ENCODE assay signal across 1 cellular context in genomic region chr6:155414049-155414448, GRCh38.
TF ChIP-seq lines count a peak whose summit lies in the region.

No MANE protein-coding gene starts in this region.

TF ChIP-seq in HepG2, 621 proteins besides CTCF, POLR2A, EP300 and RAD21 (continued from another document and continues in another):
- TF ChIP-seq DRAP1 (CRISPR knock-in tag; IDR thresholded peaks at IDR 0.05) (peak; percentile 37; the same call in 1 of the 2 replicates), XRCC5 (optimal IDR thresholded peaks at IDR 0.05; ENCODE audit: low read length) (no peak), CBX1 (IDR thresholded peaks at IDR 0.05; ENCODE audit: low read depth) (no peak), RXRB (CRISPR knock-in tag; IDR thresholded peaks at IDR 0.05; ENCODE audit: borderline replicate concordance) (0 out of 2 replicates have a peak, but pooled peaks have one; percentile 30), TSC22D2 (CRISPR knock-in tag; IDR thresholded peaks at IDR 0.05; ENCODE audit: borderline replicate concordance) (0 out of 2 replicates have a peak, but pooled peaks have one; percentile 21), SP5 (CRISPR knock-in tag; IDR thresholded peaks at IDR 0.05; ENCODE audit: borderline replicate concordance, low read depth) (no peak), TCF7 (IDR thresholded peaks at IDR 0.05; ENCODE audit: low read depth) (peak; percentile 82), TOPORS (CRISPR knock-in tag; IDR thresholded peaks at IDR 0.05) (no peak), ZNF747 (CRISPR knock-in tag; IDR thresholded peaks at IDR 0.05; ENCODE audit: borderline replicate concordance) (no peak), DPF2 (CRISPR knock-in tag; IDR thresholded peaks at IDR 0.05; ENCODE audit: borderline replicate concordance, low read depth) (no peak), ZNF777 (CRISPR knock-in tag; IDR thresholded peaks at IDR 0.05) (no peak), ZNF101 (CRISPR knock-in tag; IDR thresholded peaks at IDR 0.05; ENCODE audit: borderline replicate concordance, low read depth) (no peak), HHEX (CRISPR knock-in tag; IDR thresholded peaks at IDR 0.05) (no peak), SIX1 (CRISPR knock-in tag; IDR thresholded peaks at IDR 0.05; ENCODE audit: borderline replicate concordance) (no peak), ZNF816 (CRISPR knock-in tag; IDR thresholded peaks at IDR 0.05; ENCODE audit: borderline replicate concordance) (no peak), POLR2G (IDR thresholded peaks at IDR 0.05; ENCODE audit: low read depth, low read length) (no peak), ZNF383 (CRISPR knock-in tag; IDR thresholded peaks at IDR 0.05; ENCODE audit: borderline replicate concordance) (no peak), TFDP2 (CRISPR knock-in tag; IDR thresholded peaks at IDR 0.05) (no peak), ZNF710 (CRISPR knock-in tag; IDR thresholded peaks at IDR 0.05; ENCODE audit: borderline replicate concordance) (peak; percentile 80; the same call in 1 of the 2 replicates), PCBP1 (IDR thresholded peaks at IDR 0.05; ENCODE audit: borderline replicate concordance, low read depth, low read length) (no peak), ARNT2 (CRISPR knock-in tag; IDR thresholded peaks at IDR 0.05; ENCODE audit: low read depth) (no peak), MIER2 (CRISPR knock-in tag; IDR thresholded peaks at IDR 0.05) (peak; percentile 74; the same call in 1 of the 2 replicates), ZBTB7A (CRISPR knock-in tag; IDR thresholded peaks at IDR 0.05) (no peak), THAP9 (CRISPR knock-in tag; IDR thresholded peaks at IDR 0.05; ENCODE audit: borderline replicate concordance) (no peak), KAT2B (IDR thresholded peaks at IDR 0.05; ENCODE audit: borderline replicate concordance, low read depth, low read length) (no peak), ZNF891 (CRISPR knock-in tag; IDR thresholded peaks at IDR 0.05) (no peak), KLF9 (CRISPR knock-in tag; IDR thresholded peaks at IDR 0.05; ENCODE audit: low read depth) (no peak), ZNF878 (CRISPR knock-in tag; IDR thresholded peaks at IDR 0.05) (no peak), ZNF768 (CRISPR knock-in tag; IDR thresholded peaks at IDR 0.05) (no peak), ZNF570 (CRISPR knock-in tag; IDR thresholded peaks at IDR 0.05; ENCODE audit: borderline replicate concordance) (no peak), SAP130 (CRISPR knock-in tag; IDR thresholded peaks at IDR 0.05; ENCODE audit: low read depth) (0 out of 2 replicates have a peak, but pooled peaks have one; percentile 19), ZNF703 (CRISPR knock-in tag; IDR thresholded peaks at IDR 0.05; ENCODE audit: borderline replicate concordance) (no peak), HOMEZ (CRISPR knock-in tag; IDR thresholded peaks at IDR 0.05; ENCODE audit: low read depth) (peak; percentile 76; the same call in 1 of the 2 replicates), HNRNPK (IDR thresholded peaks at IDR 0.05; ENCODE audit: low read depth, low read length, poor library complexity, severe bottlenecking) (no peak), MLX (CRISPR knock-in tag; IDR thresholded peaks at IDR 0.05) (0 out of 2 replicates have a peak, but pooled peaks have one; percentile 47), ZNF138 (CRISPR knock-in tag; IDR thresholded peaks at IDR 0.05; ENCODE audit: low read depth) (no peak), MYNN (CRISPR knock-in tag; IDR thresholded peaks at IDR 0.05; ENCODE audit: low read depth) (no peak)
- TF ChIP-seq, protein P1, sequence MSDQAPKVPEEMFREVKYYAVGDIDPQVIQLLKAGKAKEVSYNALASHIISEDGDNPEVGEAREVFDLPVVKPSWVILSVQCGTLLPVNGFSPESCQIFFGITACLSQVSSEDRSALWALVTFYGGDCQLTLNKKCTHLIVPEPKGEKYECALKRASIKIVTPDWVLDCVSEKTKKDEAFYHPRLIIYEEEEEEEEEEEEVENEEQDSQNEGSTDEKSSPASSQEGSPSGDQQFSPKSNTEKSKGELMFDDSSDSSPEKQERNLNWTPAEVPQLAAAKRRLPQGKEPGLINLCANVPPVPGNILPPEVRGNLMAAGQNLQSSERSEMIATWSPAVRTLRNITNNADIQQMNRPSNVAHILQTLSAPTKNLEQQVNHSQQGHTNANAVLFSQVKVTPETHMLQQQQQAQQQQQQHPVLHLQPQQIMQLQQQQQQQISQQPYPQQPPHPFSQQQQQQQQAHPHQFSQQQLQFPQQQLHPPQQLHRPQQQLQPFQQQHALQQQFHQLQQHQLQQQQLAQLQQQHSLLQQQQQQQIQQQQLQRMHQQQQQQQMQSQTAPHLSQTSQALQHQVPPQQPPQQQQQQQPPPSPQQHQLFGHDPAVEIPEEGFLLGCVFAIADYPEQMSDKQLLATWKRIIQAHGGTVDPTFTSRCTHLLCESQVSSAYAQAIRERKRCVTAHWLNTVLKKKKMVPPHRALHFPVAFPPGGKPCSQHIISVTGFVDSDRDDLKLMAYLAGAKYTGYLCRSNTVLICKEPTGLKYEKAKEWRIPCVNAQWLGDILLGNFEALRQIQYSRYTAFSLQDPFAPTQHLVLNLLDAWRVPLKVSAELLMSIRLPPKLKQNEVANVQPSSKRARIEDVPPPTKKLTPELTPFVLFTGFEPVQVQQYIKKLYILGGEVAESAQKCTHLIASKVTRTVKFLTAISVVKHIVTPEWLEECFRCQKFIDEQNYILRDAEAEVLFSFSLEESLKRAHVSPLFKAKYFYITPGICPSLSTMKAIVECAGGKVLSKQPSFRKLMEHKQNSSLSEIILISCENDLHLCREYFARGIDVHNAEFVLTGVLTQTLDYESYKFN (CRISPR knock-in tag; conservative IDR thresholded peaks at IDR 0.05) = peak; percentile 77
- TF ChIP-seq, protein P2, sequence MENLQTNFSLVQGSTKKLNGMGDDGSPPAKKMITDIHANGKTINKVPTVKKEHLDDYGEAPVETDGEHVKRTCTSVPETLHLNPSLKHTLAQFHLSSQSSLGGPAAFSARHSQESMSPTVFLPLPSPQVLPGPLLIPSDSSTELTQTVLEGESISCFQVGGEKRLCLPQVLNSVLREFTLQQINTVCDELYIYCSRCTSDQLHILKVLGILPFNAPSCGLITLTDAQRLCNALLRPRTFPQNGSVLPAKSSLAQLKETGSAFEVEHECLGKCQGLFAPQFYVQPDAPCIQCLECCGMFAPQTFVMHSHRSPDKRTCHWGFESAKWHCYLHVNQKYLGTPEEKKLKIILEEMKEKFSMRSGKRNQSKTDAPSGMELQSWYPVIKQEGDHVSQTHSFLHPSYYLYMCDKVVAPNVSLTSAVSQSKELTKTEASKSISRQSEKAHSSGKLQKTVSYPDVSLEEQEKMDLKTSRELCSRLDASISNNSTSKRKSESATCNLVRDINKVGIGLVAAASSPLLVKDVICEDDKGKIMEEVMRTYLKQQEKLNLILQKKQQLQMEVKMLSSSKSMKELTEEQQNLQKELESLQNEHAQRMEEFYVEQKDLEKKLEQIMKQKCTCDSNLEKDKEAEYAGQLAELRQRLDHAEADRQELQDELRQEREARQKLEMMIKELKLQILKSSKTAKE (CRISPR knock-in tag; IDR thresholded peaks at IDR 0.05; ENCODE audit: borderline replicate concordance) = no peak
- TF ChIP-seq, protein P3, sequence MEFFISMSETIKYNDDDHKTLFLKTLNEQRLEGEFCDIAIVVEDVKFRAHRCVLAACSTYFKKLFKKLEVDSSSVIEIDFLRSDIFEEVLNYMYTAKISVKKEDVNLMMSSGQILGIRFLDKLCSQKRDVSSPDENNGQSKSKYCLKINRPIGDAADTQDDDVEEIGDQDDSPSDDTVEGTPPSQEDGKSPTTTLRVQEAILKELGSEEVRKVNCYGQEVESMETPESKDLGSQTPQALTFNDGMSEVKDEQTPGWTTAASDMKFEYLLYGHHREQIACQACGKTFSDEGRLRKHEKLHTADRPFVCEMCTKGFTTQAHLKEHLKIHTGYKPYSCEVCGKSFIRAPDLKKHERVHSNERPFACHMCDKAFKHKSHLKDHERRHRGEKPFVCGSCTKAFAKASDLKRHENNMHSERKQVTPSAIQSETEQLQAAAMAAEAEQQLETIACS (CRISPR knock-in tag; IDR thresholded peaks at IDR 0.05) = no peak
- TF ChIP-seq, protein P4, sequence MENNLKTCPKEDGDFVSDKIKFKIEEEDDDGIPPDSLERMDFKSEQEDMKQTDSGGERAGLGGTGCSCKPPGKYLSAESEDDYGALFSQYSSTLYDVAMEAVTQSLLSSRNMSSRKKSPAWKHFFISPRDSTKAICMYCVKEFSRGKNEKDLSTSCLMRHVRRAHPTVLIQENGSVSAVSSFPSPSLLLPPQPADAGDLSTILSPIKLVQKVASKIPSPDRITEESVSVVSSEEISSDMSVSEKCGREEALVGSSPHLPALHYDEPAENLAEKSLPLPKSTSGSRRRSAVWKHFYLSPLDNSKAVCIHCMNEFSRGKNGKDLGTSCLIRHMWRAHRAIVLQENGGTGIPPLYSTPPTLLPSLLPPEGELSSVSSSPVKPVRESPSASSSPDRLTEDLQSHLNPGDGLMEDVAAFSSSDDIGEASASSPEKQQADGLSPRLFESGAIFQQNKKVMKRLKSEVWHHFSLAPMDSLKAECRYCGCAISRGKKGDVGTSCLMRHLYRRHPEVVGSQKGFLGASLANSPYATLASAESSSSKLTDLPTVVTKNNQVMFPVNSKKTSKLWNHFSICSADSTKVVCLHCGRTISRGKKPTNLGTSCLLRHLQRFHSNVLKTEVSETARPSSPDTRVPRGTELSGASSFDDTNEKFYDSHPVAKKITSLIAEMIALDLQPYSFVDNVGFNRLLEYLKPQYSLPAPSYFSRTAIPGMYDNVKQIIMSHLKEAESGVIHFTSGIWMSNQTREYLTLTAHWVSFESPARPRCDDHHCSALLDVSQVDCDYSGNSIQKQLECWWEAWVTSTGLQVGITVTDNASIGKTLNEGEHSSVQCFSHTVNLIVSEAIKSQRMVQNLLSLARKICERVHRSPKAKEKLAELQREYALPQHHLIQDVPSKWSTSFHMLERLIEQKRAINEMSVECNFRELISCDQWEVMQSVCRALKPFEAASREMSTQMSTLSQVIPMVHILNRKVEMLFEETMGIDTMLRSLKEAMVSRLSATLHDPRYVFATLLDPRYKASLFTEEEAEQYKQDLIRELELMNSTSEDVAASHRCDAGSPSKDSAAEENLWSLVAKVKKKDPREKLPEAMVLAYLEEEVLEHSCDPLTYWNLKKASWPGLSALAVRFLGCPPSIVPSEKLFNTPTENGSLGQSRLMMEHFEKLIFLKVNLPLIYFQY (CRISPR knock-in tag; IDR thresholded peaks at IDR 0.05; ENCODE audit: borderline replicate concordance) = no peak
